Comparison of ENCODE assay signal across 22 cellular contexts in the genomic region with DNA sequence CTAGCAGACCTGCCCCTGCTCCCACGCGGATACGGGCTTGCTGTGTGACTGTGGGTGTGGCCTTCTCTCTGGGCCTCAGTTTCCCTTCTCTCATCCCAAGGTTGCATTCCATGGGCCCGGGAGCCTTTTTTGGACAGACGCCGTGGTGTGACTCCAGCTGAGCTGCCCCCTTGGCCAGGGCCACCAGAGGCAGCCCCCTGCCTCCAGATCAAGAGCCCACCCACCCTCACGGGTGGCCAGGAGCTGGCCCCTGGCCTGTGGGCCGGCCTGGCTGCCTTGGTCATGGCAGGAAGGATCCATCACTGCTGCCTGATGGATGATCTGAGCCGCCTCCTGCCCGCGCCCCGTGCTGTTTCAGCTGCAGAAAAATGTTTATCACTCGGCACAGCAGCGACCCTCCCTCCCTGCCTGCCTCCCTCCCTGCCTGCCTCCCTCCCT. TPM values are rescaled to one million over a fixed set of nuclear protein-coding genes. Genes with fewer than 3 reads are reported as not detected.
DNase-seq lines count a peak whose midpoint lies in the region; ATAC-seq, FAIRE-seq and TF ChIP-seq lines count a peak whose summit lies in the region.
"Had no signal": no experiment of that assay in that cellular context is flagged by ENCODE, and none has a peak within 500 bp of the region (broad histone marks: within the 10 kb centered on the region; RNA-seq: fewer than 3 reads in every experiment).

No MANE protein-coding gene starts in this region.

- H3K36me3 Mint-ChIP-seq in chondrocyte (ENCODE audit: low read depth), result peaks cover 1% of the 10 kb centered on the region
- H3K36me3 Mint-ChIP-seq in nephron progenitor cell (ENCODE audit: low read depth), result no peaks in the 10 kb centered on the region

- no peak for FAIRE-seq in HepG2 (lab: Jason Lieb, UNC)
- FAIRE-seq: D721Med, G401.6, GM12892 had no signal

- peaks cover 4% of the 10 kb centered on the region for H3K4me1 Mint-ChIP-seq in chondrocyte (ENCODE audit: low read depth)
- H3K4me1 Mint-ChIP-seq in nephron progenitor cell, result peaks cover 55% of the 10 kb centered on the region

- CTCF ChIA-PET in HepG2 (lab: Yijun Ruan, JAX; ENCODE audit: low intra/inter-chr PET ratio, low total read pairs), result no interaction called here

- H3K4me1 ChIP-seq in HepG2 (ENCODE audit: insufficient read depth, low read length), result peaks cover 30% of the 10 kb centered on the region
- no peaks in the 10 kb centered on the region for H3K4me1 ChIP-seq in right lobe of liver
- H3K4me1 ChIP-seq in BE2C, result peaks cover 7% of the 10 kb centered on the region
- no peaks in the 10 kb centered on the region for H3K4me1 ChIP-seq in body of pancreas

- DNase-seq in HepG2 (ENCODE audit: low spot score), result no peak
- DNase-seq in right lobe of liver, result no peak
- DNase-seq in chondrocyte (ENCODE audit: low spot score), result peak; percentile 59
- peak; percentile 35 for DNase-seq in nephron progenitor cell
- DNase-seq in BE2C, result no peak
- DNase-seq in HT-29 (ENCODE audit: low spot score), result no peak
- no peak for DNase-seq in body of pancreas
- no peak for DNase-seq in stimulated activated naive CD4-positive, alpha-beta T cell (lab: John Stamatoyannopoulos, UW)
- DNase-seq: C1 segment of cervical spinal cord; CD4-positive, alpha-beta T cell; DMS153; DMS79 treated with DMSO at 0.1 percent for 48 hours; EL; IMR-90; KG1 had no signal

- H4K20me1 ChIP-seq in HepG2 (ENCODE audit: insufficient read depth, low read length), result no peaks in the 10 kb centered on the region

- TF ChIP-seq EP300 in HepG2 (IDR thresholded peaks at IDR 0.05; ENCODE audit: low read depth in 2 of 2, low read length in 2 of 2) (no peak), HepG2 (CRISPR knock-in tag; IDR thresholded peaks at IDR 0.05; ENCODE audit: borderline replicate concordance) (no peak)

- peaks cover under 1% of the 10 kb centered on the region for H3K9me3 ChIP-seq in HepG2 (ENCODE audit: low read length)
- peaks cover 0 to 1% (median 0%) of the 10 kb centered on the region in 4 donors for H3K9me3 ChIP-seq in right lobe of liver
- no peaks in the 10 kb centered on the region for H3K9me3 ChIP-seq in BE2C
- peaks cover 0 to 2% (median 0%) of the 10 kb centered on the region in 3 donors for H3K9me3 ChIP-seq in body of pancreas

- WGBS in HepG2 (ENCODE audit: low lambda C conversion rate), result 34% methylated on average over 11 of the region's 14 CpGs
- 27% methylated on average over 3 of the region's 14 CpGs for WGBS in right lobe of liver (ENCODE audit: insufficient coverage, low coverage, low lambda C conversion rate, missing lambda C conversion rate)
- 24 to 29% methylated on average over 6 to 10 of the region's 14 CpGs for WGBS in body of pancreas, 2 donors

- H3K9me3 Mint-ChIP-seq in chondrocyte (ENCODE audit: low read depth) (peaks cover under 1% of the 10 kb centered on the region), nephron progenitor cell (peaks cover 6% of the 10 kb centered on the region)

- no peak for TF ChIP-seq POLR2A in HepG2 (IDR thresholded peaks at IDR 0.05; ENCODE audit: insufficient read depth in 1 of 2, low read depth in 2 of 2, low read length in 2 of 2)
- no peak for TF ChIP-seq POLR2A in right lobe of liver (IDR thresholded peaks at IDR 0.05)
- TF ChIP-seq POLR2A in body of pancreas (IDR thresholded peaks at IDR 0.05), result no peak

- H3K36me3 ChIP-seq in HepG2 (replicated peaks in 1 of 2; ENCODE audit: control insufficient read depth in 1 of 2, insufficient read depth in 2 of 2, low read length in 2 of 2) (no peaks in the 10 kb centered on the region), right lobe of liver (no peaks in the 10 kb centered on the region), BE2C (no peaks in the 10 kb centered on the region), body of pancreas (replicated peaks in 1 of 2; ENCODE audit: insufficient read depth in 1 of 2, low read depth in 2 of 2) (no peaks in the 10 kb centered on the region)

- in situ Hi-C loops in HepG2 (cut with HindIII; ENCODE audit: extremely low pct_ligation_motif_present, low pct_unique_long_range_greater_than_20kb), result no loop called here

- intact Hi-C loops in HepG2 (cut with micrococcal nuclease; ENCODE audit: unreplicated experiment) (no loop called here), right lobe of liver (cut with DNase I) (no loop called here), body of pancreas (cut with DNase I) (no loop called here)

- no TSS peak for BruUV-seq in HepG2 (replicated peaks; lab: Mats Ljungman, UMichigan)

- no peak for TF ChIP-seq RAD21 in HepG2 (CRISPR knock-in tag; IDR thresholded peaks at IDR 0.05)

- POLR2A ChIA-PET in HepG2 (lab: Yijun Ruan, JAX), result no interaction called here

- peaks cover 17% of the 10 kb centered on the region for H3K27me3 Mint-ChIP-seq in chondrocyte (ENCODE audit: low read depth)
- H3K27me3 Mint-ChIP-seq in nephron progenitor cell (ENCODE audit: low read depth, poor library complexity), result peaks cover 6% of the 10 kb centered on the region
- H3K27me3 Mint-ChIP-seq: CD4-positive, alpha-beta T cell had no signal

- H2AFZ ChIP-seq in HepG2 (ENCODE audit: low read length), result no peak overlapping the region

- H3K27me3 ChIP-seq in HepG2 (ENCODE audit: control insufficient read depth in 1 of 2, insufficient read depth in 2 of 2, low read length in 2 of 2) (peaks cover 4 to 51% of the 10 kb centered on the region in 2 experiments), right lobe of liver (no peaks in the 10 kb centered on the region), BE2C (peaks cover 7% of the 10 kb centered on the region), body of pancreas (peaks cover 0 to 5% of the 10 kb centered on the region in 2 donors)

- H3K27ac ChIP-seq in HepG2 (ENCODE audit: extremely low read length, insufficient read depth, low read length) (no peak overlapping the region), right lobe of liver (no peak overlapping the region), body of pancreas (no peak overlapping the region)
- H3K27ac ChIP-seq: 22Rv1, HL-60 had no signal

- no peak overlapping the region for H3K9ac ChIP-seq in HepG2 (ENCODE audit: insufficient read depth, low read depth, low read length)

- H3K27ac Mint-ChIP-seq in chondrocyte (ENCODE audit: unreplicated experiment), result no peak overlapping the region
- no peak overlapping the region for H3K27ac Mint-ChIP-seq in nephron progenitor cell
- H3K27ac Mint-ChIP-seq: CD4-positive, alpha-beta T cell had no signal

- no peaks in the 10 kb centered on the region for H3K79me2 ChIP-seq in HepG2 (ENCODE audit: insufficient read depth, low read length)

- TF ChIP-seq CTCF in HepG2 (CRISPR knock-in tag; IDR thresholded peaks at IDR 0.05) (no peak), right lobe of liver (IDR thresholded peaks at IDR 0.05) (no peak), chondrocyte (IDR thresholded peaks at IDR 0.05) (no peak), nephron progenitor cell (IDR thresholded peaks at IDR 0.05) (no peak), BE2C (IDR thresholded peaks at IDR 0.05; ENCODE audit: low read depth, low read length) (no peak), body of pancreas (IDR thresholded peaks at IDR 0.05) (no peak)

- ATAC-seq in HepG2 (no peak), right lobe of liver (no peak), body of pancreas (no peak)
- ATAC-seq: HCT116 had no signal

- no peak overlapping the region for H3K4me2 ChIP-seq in HepG2 (ENCODE audit: low read depth, low read length)

- H3K4me3 ChIP-seq in HepG2 (replicated peaks in 1 of 3; ENCODE audit: insufficient read depth in 1 of 3, low read depth in 2 of 3, low read length in 3 of 3) (no peak overlapping the region), right lobe of liver (no peak overlapping the region), BE2C (ENCODE audit: low read depth, low read length) (no peak overlapping the region), body of pancreas (no peak overlapping the region)

- H3K4me3 Mint-ChIP-seq in chondrocyte (ENCODE audit: unreplicated experiment) (no peak overlapping the region), nephron progenitor cell (no peak overlapping the region)
- H3K4me3 Mint-ChIP-seq: CD4-positive, alpha-beta T cell had no signal

TF ChIP-seq in HepG2, 621 proteins besides CTCF, POLR2A, EP300 and RAD21 (continues in another document):
- TF ChIP-seq ZNF572 (CRISPR knock-in tag; IDR thresholded peaks at IDR 0.05) (no peak), GATAD1 (CRISPR knock-in tag; IDR thresholded peaks at IDR 0.05) (no peak), ZBTB42 (CRISPR knock-in tag; IDR thresholded peaks at IDR 0.05) (no peak), PCBP1 (IDR thresholded peaks at IDR 0.05; ENCODE audit: borderline replicate concordance, low read depth, low read length) (0 out of 2 replicates have a peak, but pooled peaks have one; percentile 32), KDM5A (IDR thresholded peaks at IDR 0.05; ENCODE audit: borderline replicate concordance, low read length) (no peak)

RNA-seq across cellular contexts. Expression of a gene that starts 27.8 kb away (rescaled TPM):
- total RNA-seq in HepG2 (2016; rRNA removed; fragmentation: Illumina TruSeq; extraction: Trizol) (0.13 and 0.18 TPM in 2 replicates), right lobe of liver (10 to 100 TPM in 1 of 6 experiments, 1 to 10 TPM in 5; 5.4 to 13.0 (median 7.5) TPM), chondrocyte (0.65 to 0.72 TPM (median 0.68 TPM) in 3 replicates), body of pancreas (1 to 10 TPM in 1 of 2 donors, under 1 TPM in 1; 0.33 to 1.3 TPM)
- total RNA-seq in HepG2 (2016; cell fraction: cytosol; rRNA removed; fragmentation: Illumina TruSeq; extraction: Trizol; ENCODE audit: low read depth), result 0.10 TPM in 1 of 2 replicates, not detected in the other
- total RNA-seq in HepG2 (2016; cell fraction: insoluble cytoplasmic fraction; rRNA removed; fragmentation: Illumina TruSeq; extraction: Trizol), result 0.21 and 0.28 TPM in 2 replicates
- total RNA-seq in HepG2 (2016; cell fraction: membrane; rRNA removed; fragmentation: Illumina TruSeq; extraction: Trizol), result 0.10 and 0.12 TPM in 2 replicates
- 0.13 and 0.19 TPM in 2 replicates for total RNA-seq in HepG2 (2016; cell fraction: nucleus; rRNA removed; fragmentation: Illumina TruSeq; extraction: Trizol)
- 0.13 and 1.5 TPM in 2 replicates for polyA plus RNA-seq in HepG2 (2011; rRNA removed)
- polyA plus RNA-seq in HepG2 (2011; cell fraction: cytosol; rRNA removed), result 0.32 and 1.0 TPM in 2 replicates
- 0.48 and 1.6 TPM in 2 replicates for polyA plus RNA-seq in HepG2 (2011; cell fraction: nucleus; rRNA removed)
- polyA plus RNA-seq in HepG2 (2012), result 0.28 and 1.0 TPM in 2 replicates
- 0.03 and 0.05 TPM in 2 replicates for polyA plus RNA-seq in HepG2 (2016; cell fraction: cytosol; fragmentation: Illumina TruSeq; extraction: Trizol; ENCODE audit: low read depth)
- polyA plus RNA-seq in HepG2 (2016; cell fraction: insoluble cytoplasmic fraction; fragmentation: Illumina TruSeq; extraction: Trizol; ENCODE audit: low read depth), result 0.22 and 0.29 TPM in 2 replicates
- 0.09 and 0.12 TPM in 2 replicates for polyA plus RNA-seq in HepG2 (2016; cell fraction: membrane; fragmentation: Illumina TruSeq; extraction: Trizol; ENCODE audit: low read depth)
- 0.27 and 0.31 TPM in 2 replicates for polyA plus RNA-seq in HepG2 (2016; cell fraction: nucleus; fragmentation: Illumina TruSeq; extraction: Trizol; ENCODE audit: insufficient read depth, low read depth)
- polyA minus RNA-seq in HepG2 (2011; rRNA and poly(A)+ RNA removed; ENCODE audit: low replicate concordance), result 0.21 and 0.50 TPM in 2 replicates
- polyA minus RNA-seq in HepG2 (2011; cell fraction: cytosol; rRNA and poly(A)+ RNA removed), result 0.18 and 1.1 TPM in 2 replicates
- 0.13 and 0.50 TPM in 2 replicates for polyA minus RNA-seq in HepG2 (2011; cell fraction: nucleus; rRNA and poly(A)+ RNA removed)
- polyA plus RNA-seq in BE2C (2012; ENCODE audit: insufficient read depth, insufficient read length, low read depth), result 0.23 TPM
- 0.92 and 1.7 TPM in 2 replicates for total RNA-seq in HT-29 (2014; rRNA removed; shearing (Covaris generic))
- total RNA-seq: A673; CD4-positive, alpha-beta T cell had no signal

Comparison
In these comparisons a context has a peak if more than half of its experiments do, and no peak if none do; other contexts are left out.
1. DNase-seq: peak in chondrocyte (single experiment) and nephron progenitor cell (single experiment); none in HepG2 (single experiment), right lobe of liver (0 of 3), BE2C (single experiment), HT-29 (single experiment), body of pancreas (0 of 4) and stimulated activated naive CD4-positive, alpha-beta T cell (0 of 6).